In genomic region chr11:7686761-7687160, GRCh38 we compare ENCODE assay signal across 34 cellular contexts. TPM values are rescaled to one million over a fixed set of nuclear protein-coding genes. Genes with fewer than 3 reads are reported as not detected.
"Had no signal": no experiment of that assay in that cellular context is flagged by ENCODE, and none has a peak within 500 bp of the region (broad histone marks: within the 10 kb centered on the region; RNA-seq: fewer than 3 reads in every experiment).

No MANE protein-coding gene starts in this region.

- H3K4me3 ChIP-seq: pancreas, psoas muscle, right lobe of liver, sigmoid colon, skin epidermis, smooth muscle cell, spleen, suprapubic skin, testis, tibial artery, transverse colon, upper lobe of left lung, vagina had no signal

- H3K4me2 ChIP-seq: smooth muscle cell had no signal

- H3K36me3 ChIP-seq: neutrophil, pancreas, right lobe of liver, sigmoid colon, spleen, suprapubic skin, tibial artery, transverse colon, upper lobe of left lung, vagina had no signal

- H3K4me1 ChIP-seq: pancreas, psoas muscle, right lobe of liver, sigmoid colon, spleen, suprapubic skin, testis, tibial artery, transverse colon, upper lobe of left lung, vagina had no signal

- H3K27ac ChIP-seq: neutrophil, pancreas, psoas muscle, right lobe of liver, sigmoid colon, skin epidermis, spleen, suprapubic skin, testis, tibial artery, transverse colon, upper lobe of left lung, vagina had no signal

- H3K9me3 ChIP-seq: neutrophil, pancreas, psoas muscle, right lobe of liver, sigmoid colon, spleen, suprapubic skin, testis, tibial artery, transverse colon, upper lobe of left lung, vagina had no signal

- FAIRE-seq: pancreas, urothelium cell line had no signal

- H3K27me3 ChIP-seq: pancreas, right lobe of liver, sigmoid colon, suprapubic skin, testis, tibial artery, upper lobe of left lung, vagina had no signal

- DNase-seq: naive B cell; naive thymus-derived CD8-positive, alpha-beta T cell; nephron progenitor cell; nucleus accumbens; pancreas; posterior cingulate gyrus; psoas muscle; right cardiac atrium; right lobe of liver; sigmoid colon; spleen; stimulated activated CD4-positive, alpha-beta T cell treated with anti-CD3 and anti-CD28 coated beads, Interleukin-12 subunit alpha, Interleukin-12 subunit beta, amount 100 ng/mL, for 4 hours; stimulated activated CD4-positive, alpha-beta T cell treated with anti-CD3 and anti-CD28 coated beads, Interleukin-1b, Interleukin-23, amount 100 ng/mL, for 48 hours; stimulated activated CD4-positive, alpha-beta T cell treated with anti-CD3 and anti-CD28 coated beads, Interleukin-4, amount 100 ng/mL, for 1 hour; stimulated activated CD4-positive, alpha-beta T cell treated with anti-CD3 and anti-CD28 coated beads, Interleukin-4, amount 100 ng/mL, for 4 hours; stimulated activated CD8-positive, alpha-beta memory T cell treated with anti-CD3 and anti-CD28 coated beads, Interleukin-4, amount 100 ng/mL, for 48 hours; stimulated activated naive CD4-positive, alpha-beta T cell; stimulated activated naive CD8-positive, alpha-beta T cell treated with anti-CD3 and anti-CD28 coated beads, Interleukin-15, amount 100 ng/mL, for 72 hours; stimulated activated naive CD8-positive, alpha-beta T cell treated with anti-CD3 and anti-CD28 coated beads, Interleukin-15, Interleukin-2, amounts not matched to agents 100 U/mL and 50 U/mL, for 24 hours; substantia nigra; testis; tibial artery; transverse colon; upper lobe of left lung had no signal

RNA-seq across cellular contexts. Expression of gene CYB5R2, which starts 13.5 kb away (rescaled TPM):
- total RNA-seq: naive thymus-derived CD8-positive, alpha-beta T cell had no signal

RNA-seq across cellular contexts. Expression of gene OVCH2, which starts 19.5 kb away (rescaled TPM):
- total RNA-seq: naive thymus-derived CD8-positive, alpha-beta T cell; natural killer cell treated with Interleukin-12 subunit alpha and Interleukin-12 subunit beta and Interleukin-15 and Interleukin-18, amount 100 ng/mL, for 72 hours; neural crest cell; osteocyte; progenitor cell of endocrine pancreas; psoas muscle; right cardiac atrium; right lobe of liver; sigmoid colon; spleen; transverse colon; vagina had no signal
- polyA plus RNA-seq: naive thymus-derived CD8-positive, alpha-beta T cell; psoas muscle; right cardiac atrium; sigmoid colon; spleen had no signal
